1 cellular context compared by ENCODE assay signal in the genomic region with DNA sequence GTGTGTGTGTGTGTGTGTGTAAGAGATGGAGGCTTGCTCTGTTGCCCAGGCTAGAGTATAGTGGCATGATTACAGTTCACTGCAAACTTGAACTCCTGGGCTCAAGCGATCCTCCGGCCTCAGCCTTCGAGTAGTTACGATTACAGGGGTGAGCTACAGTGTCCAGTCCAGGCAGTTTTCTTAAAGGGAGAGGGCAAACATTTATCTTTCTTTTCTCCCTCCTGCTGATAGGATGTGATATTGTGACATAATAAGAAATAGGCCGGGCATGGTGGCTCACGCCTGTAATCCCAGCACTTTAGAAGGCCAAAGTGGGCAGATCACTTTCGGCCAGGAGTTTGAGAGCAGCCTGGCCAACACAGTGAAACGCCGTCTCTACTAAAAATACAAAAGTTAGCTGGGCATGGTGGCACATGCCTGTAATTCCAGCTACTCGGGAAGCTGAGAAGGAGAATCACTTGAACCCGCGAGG.
TF ChIP-seq lines count a peak whose summit lies in the region.

No MANE protein-coding gene starts in this region.

TF ChIP-seq in IMR-90, 13 proteins besides CTCF, POLR2A, EP300 and RAD21:
- TF ChIP-seq BHLHE40 (IDR thresholded peaks at IDR 0.05; ENCODE audit: low read depth, low read length) (no peak), MAFK (IDR thresholded peaks at IDR 0.05; ENCODE audit: low read depth, low read length) (no peak), SMC3 (IDR thresholded peaks at IDR 0.05; ENCODE audit: low read depth, low read length) (no peak), FOS (IDR thresholded peaks at IDR 0.05; ENCODE audit: low read depth, low read length) (no peak), NFE2L2 (IDR thresholded peaks at IDR 0.05; ENCODE audit: low read depth, low read length) (no peak), MAZ (IDR thresholded peaks at IDR 0.05; ENCODE audit: borderline replicate concordance, low read depth, low read length) (no peak), RFX5 (IDR thresholded peaks at IDR 0.05; ENCODE audit: low read depth, low read length) (no peak), RCOR1 (IDR thresholded peaks at IDR 0.05; ENCODE audit: insufficient replicate concordance, low read length) (no peak), MXI1 (IDR thresholded peaks at IDR 0.05; ENCODE audit: borderline replicate concordance, low read depth, low read length) (no peak), CHD1 (IDR thresholded peaks at IDR 0.05; ENCODE audit: low read depth, low read length) (no peak), CEBPB (IDR thresholded peaks at IDR 0.05; ENCODE audit: low read depth, low read length) (no peak)
- TF ChIP-seq, protein P1, sequence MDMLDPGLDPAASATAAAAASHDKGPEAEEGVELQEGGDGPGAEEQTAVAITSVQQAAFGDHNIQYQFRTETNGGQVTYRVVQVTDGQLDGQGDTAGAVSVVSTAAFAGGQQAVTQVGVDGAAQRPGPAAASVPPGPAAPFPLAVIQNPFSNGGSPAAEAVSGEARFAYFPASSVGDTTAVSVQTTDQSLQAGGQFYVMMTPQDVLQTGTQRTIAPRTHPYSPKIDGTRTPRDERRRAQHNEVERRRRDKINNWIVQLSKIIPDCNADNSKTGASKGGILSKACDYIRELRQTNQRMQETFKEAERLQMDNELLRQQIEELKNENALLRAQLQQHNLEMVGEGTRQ (IDR thresholded peaks at IDR 0.05; ENCODE audit: low read depth, low read length), result no peak
- TF ChIP-seq, protein P2, sequence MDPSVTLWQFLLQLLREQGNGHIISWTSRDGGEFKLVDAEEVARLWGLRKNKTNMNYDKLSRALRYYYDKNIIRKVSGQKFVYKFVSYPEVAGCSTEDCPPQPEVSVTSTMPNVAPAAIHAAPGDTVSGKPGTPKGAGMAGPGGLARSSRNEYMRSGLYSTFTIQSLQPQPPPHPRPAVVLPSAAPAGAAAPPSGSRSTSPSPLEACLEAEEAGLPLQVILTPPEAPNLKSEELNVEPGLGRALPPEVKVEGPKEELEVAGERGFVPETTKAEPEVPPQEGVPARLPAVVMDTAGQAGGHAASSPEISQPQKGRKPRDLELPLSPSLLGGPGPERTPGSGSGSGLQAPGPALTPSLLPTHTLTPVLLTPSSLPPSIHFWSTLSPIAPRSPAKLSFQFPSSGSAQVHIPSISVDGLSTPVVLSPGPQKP (IDR thresholded peaks at IDR 0.05; ENCODE audit: borderline replicate concordance, low read depth, low read length), result no peak
